Comparison of ENCODE assay signal across 21 cellular contexts in genomic region chr11:107908211-107908610, GRCh38. TPM values are rescaled to one million over a fixed set of nuclear protein-coding genes. Genes with fewer than 3 reads are reported as not detected.
"Had no signal": no experiment of that assay in that cellular context is flagged by ENCODE, and none has a peak within 500 bp of the region (broad histone marks: within the 10 kb centered on the region; RNA-seq: fewer than 3 reads in every experiment).

No MANE protein-coding gene starts in this region.

- H3K4me1 ChIP-seq: left ventricle myocardium inferior, pancreas, right atrium auricular region, right lobe of liver, tibial nerve, upper lobe of left lung, vagina had no signal

- H3K27me3 ChIP-seq: pancreas, right atrium auricular region, right lobe of liver, upper lobe of left lung, vagina had no signal

- H3K27ac ChIP-seq: left ventricle myocardium inferior, pancreas, right atrium auricular region, right lobe of liver, tibial nerve, upper lobe of left lung, vagina had no signal

- H3K9me3 ChIP-seq: left ventricle myocardium inferior, mucosa of descending colon, pancreas, right atrium auricular region, right lobe of liver, tibial nerve, upper lobe of left lung, vagina had no signal

- H3K36me3 ChIP-seq: left ventricle myocardium inferior, pancreas, right atrium auricular region, right lobe of liver, tibial nerve, upper lobe of left lung, vagina had no signal

- DNase-seq: hypothalamus; islet precursor cell; left ventricle myocardium inferior; midbrain; mucosa of descending colon; naive thymus-derived CD4-positive, alpha-beta T cell; pancreas; right lobe of liver; stimulated activated CD4-positive, alpha-beta T cell treated with anti-CD3 and anti-CD28 coated beads, Interleukin-1b, Interleukin-23, amount 100 ng/mL, for 48 hours; stimulated activated CD4-positive, alpha-beta T cell treated with anti-CD3 and anti-CD28 coated beads, Interleukin-2, amount 100 ng/mL, for 48 hours; stimulated activated CD4-positive, alpha-beta T cell treated with anti-CD3 and anti-CD28 coated beads, Interleukin-4, amount 100 ng/mL, for 4 hours; stimulated activated CD8-positive, alpha-beta memory T cell treated with anti-CD3 and anti-CD28 coated beads, Interleukin-4, amount 100 ng/mL, for 48 hours; stimulated activated naive CD4-positive, alpha-beta T cell treated with Interleukin-2 at 50 U/mL for 16 hours; stimulated activated naive CD8-positive, alpha-beta T cell treated with anti-CD3 and anti-CD28 coated beads, Interleukin-15, amount 100 ng/mL, for 72 hours; substantia nigra had no signal

- H3K4me3 ChIP-seq: left ventricle myocardium inferior, lung, mucosa of descending colon, pancreas, right atrium auricular region, right lobe of liver, smooth muscle cell, tibial nerve, upper lobe of left lung, vagina had no signal

- H3K4me2 ChIP-seq: smooth muscle cell had no signal

RNA-seq across cellular contexts. Expression of gene RAB39A, which starts 20.0 kb away (rescaled TPM):
- polyA plus RNA-seq: smooth muscle cell had no signal
